Comparison of ENCODE assay signal across 20 cellular contexts in the genomic region with DNA sequence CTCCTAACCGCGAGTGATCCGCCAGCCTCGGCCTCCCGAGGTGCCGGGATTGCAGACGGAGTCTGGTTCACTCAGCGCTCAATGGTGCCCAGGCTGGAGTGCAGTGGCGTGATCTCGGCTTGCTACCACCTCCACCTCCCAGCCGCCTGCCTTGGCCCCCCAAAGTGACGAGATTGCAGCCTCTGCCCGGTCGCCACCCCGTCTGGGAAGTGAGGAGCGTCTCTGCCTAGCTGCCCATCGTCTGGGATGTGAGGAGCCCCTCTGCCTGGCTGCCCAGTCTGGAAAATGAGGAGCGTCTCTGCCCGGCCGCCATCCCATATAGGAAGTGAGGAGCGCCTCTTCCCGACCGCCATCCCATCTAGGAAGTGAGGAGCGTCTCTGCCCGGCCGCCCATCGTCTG. TPM values are rescaled to one million over a fixed set of nuclear protein-coding genes. Genes with fewer than 3 reads are reported as not detected.
"Had no signal": no experiment of that assay in that cellular context is flagged by ENCODE, and none has a peak within 500 bp of the region (broad histone marks: within the 10 kb centered on the region; RNA-seq: fewer than 3 reads in every experiment).

No MANE protein-coding gene starts in this region.

RNA-seq across cellular contexts. Expression of gene SPZ1, which starts 19.0 kb away (rescaled TPM):
- total RNA-seq: activated naive CD4-positive, alpha-beta T cell treated with anti-CD3 and anti-CD28 coated beads for 36 hours; activated naive CD4-positive, alpha-beta T cell treated with anti-CD3 and anti-CD28 coated beads, Interleukin-2, amount 50 U/mL, for 72 hours; activated naive CD8-positive, alpha-beta T cell treated with anti-CD3 and anti-CD28 coated beads for 36 hours; activated naive CD8-positive, alpha-beta T cell treated with anti-CD3 and anti-CD28 coated beads, Interleukin-2, amount 10 ng/mL, durations not matched to agents 7 days and 5 days; activated T-cell treated with anti-CD3 and anti-CD28 coated beads, Interleukin-2, amount 50 U/mL, for 4 hours; activated T-cell treated with anti-CD3 and anti-CD28 coated beads, Interleukin-2, amount 50 U/mL, for 72 hours; activated T-helper 1 cell treated with anti-CD3 and anti-CD28 coated beads, Interleukin-12 subunit alpha, Interleukin-12 subunit beta, Interleukin-2, Interleukin-4 antibody, amounts not matched to agents 30 ng/mL and 10 ng/mL and 1 ng/mL, durations not matched to agents 14 hours and 24 hours and 36 hours; activated T-helper 17 cell treated with anti-CD3 and anti-CD28 coated beads, Interleukin-2, amount 50 U/mL, for 72 hours; activated T-helper 2 cell treated with anti-CD3 and anti-CD28 coated beads, Interferon-gamma antibody, Interleukin-2, Interleukin-4, amounts not matched to agents 10 μg/mL and 5 μg/mL and 100 μg/mL, durations not matched to agents 14 hours and 24 hours and 36 hours; adrenal gland; aorta; ascending aorta; astrocyte; body of pancreas; breast epithelium; bronchial epithelial cell; cardiac muscle cell; cardiac septum; cerebellum; chondrocyte had no signal
